Comparison of ENCODE assay signal across 20 cellular contexts in the genomic region with DNA sequence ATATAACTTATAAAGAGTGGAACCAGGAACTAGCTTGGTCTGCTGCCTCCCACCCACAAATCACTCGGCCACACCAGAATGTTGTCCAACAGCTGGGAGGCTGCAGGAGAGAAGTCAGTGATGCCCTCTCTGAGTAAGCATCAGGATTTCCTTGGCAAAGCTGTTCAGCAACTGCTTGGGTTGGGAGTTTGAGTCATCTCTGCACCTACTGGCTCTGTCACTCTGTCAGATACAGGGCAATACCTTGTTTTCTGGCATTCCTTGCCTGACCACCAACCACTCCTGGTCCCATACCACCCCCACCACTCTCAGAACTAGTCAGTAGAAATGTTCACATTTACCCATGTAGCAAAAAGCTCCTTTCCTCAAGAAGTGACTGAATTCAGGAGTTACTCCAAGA. TPM values are rescaled to one million over a fixed set of nuclear protein-coding genes. Genes with fewer than 3 reads are reported as not detected.
DNase-seq lines count a peak whose midpoint lies in the region; ATAC-seq and TF ChIP-seq lines count a peak whose summit lies in the region.
"Had no signal": no experiment of that assay in that cellular context is flagged by ENCODE, and none has a peak within 500 bp of the region (broad histone marks: within the 10 kb centered on the region; RNA-seq: fewer than 3 reads in every experiment).

No MANE protein-coding gene starts in this region.

- H3K9me3 Mint-ChIP-seq in activated CD4-positive, alpha-beta T cell treated with anti-CD3 and anti-CD28 coated beads, Interleukin-2, amount 10 ng/mL, durations not matched to agents 7 days and 5 days: no peaks in the 10 kb centered on the region
- H3K9me3 Mint-ChIP-seq: CD14-positive monocyte, neural crest cell had no signal

- no peak overlapping the region for H3K4me3 Mint-ChIP-seq in activated CD4-positive, alpha-beta T cell treated with anti-CD3 and anti-CD28 coated beads, Interleukin-2, amount 10 ng/mL, durations not matched to agents 7 days and 5 days
- H3K4me3 Mint-ChIP-seq in T-helper 17 cell: no peak overlapping the region
- H3K4me3 Mint-ChIP-seq: CD14-positive monocyte, neural crest cell had no signal

- DNase-seq in activated CD4-positive, alpha-beta T cell treated with anti-CD3 and anti-CD28 coated beads for 48 hours: peak; percentile 59
- no peak for DNase-seq in activated CD4-positive, alpha-beta T cell treated with anti-CD3 and anti-CD28 coated beads, Interleukin-2, amount 10 ng/mL, durations not matched to agents 7 days and 5 days
- DNase-seq in LHCN-M2 (ENCODE audit: low read depth): peak; percentile 89
- DNase-seq in epithelial cell of esophagus (ENCODE audit: low read depth): peak; percentile 88
- peak; percentile 13 to 33 for DNase-seq in stimulated activated CD4-positive, alpha-beta T cell treated with anti-CD3 and anti-CD28 coated beads, Interleukin-2, amount 100 ng/mL, for 48 hours
- DNase-seq in ecto neural progenitor cell (ENCODE audit: low spot score): no peak
- DNase-seq in T-helper 17 cell: no peak
- DNase-seq: 8988T; brain microvascular endothelial cell; DMS79 treated with DMSO at 0.1 percent for 48 hours; effector CD8-positive, alpha-beta T cell; IMR-90; NCI-H1092; NCI-H774; T-helper 1 cell had no signal

- ATAC-seq in GM21576 (IDR thresholded peaks at IDR 0.05; ENCODE audit: unreplicated experiment) (no peak), T-helper 17 cell (no peak)

- CTCF ChIA-PET in activated CD4-positive, alpha-beta T cell treated with anti-CD3 and anti-CD28 coated beads, Interleukin-2, amount 10 ng/mL, durations not matched to agents 7 days and 5 days (lab: Charles Lee): no interaction called here

- no peak overlapping the region for H3K27ac Mint-ChIP-seq in activated CD4-positive, alpha-beta T cell treated with anti-CD3 and anti-CD28 coated beads, Interleukin-2, amount 10 ng/mL, durations not matched to agents 7 days and 5 days
- no peak overlapping the region for H3K27ac Mint-ChIP-seq in T-helper 17 cell
- H3K27ac Mint-ChIP-seq: CD14-positive monocyte had no signal

- peaks cover 7% of the 10 kb centered on the region for H3K4me1 Mint-ChIP-seq in activated CD4-positive, alpha-beta T cell treated with anti-CD3 and anti-CD28 coated beads, Interleukin-2, amount 10 ng/mL, durations not matched to agents 7 days and 5 days
- peaks cover 6% of the 10 kb centered on the region for H3K4me1 Mint-ChIP-seq in T-helper 17 cell
- H3K4me1 Mint-ChIP-seq: CD14-positive monocyte, neural crest cell had no signal

- H3K36me3 Mint-ChIP-seq in activated CD4-positive, alpha-beta T cell treated with anti-CD3 and anti-CD28 coated beads, Interleukin-2, amount 10 ng/mL, durations not matched to agents 7 days and 5 days (ENCODE audit: low read depth): no peaks in the 10 kb centered on the region
- H3K36me3 Mint-ChIP-seq in T-helper 17 cell (ENCODE audit: low read depth): no peaks in the 10 kb centered on the region
- H3K36me3 Mint-ChIP-seq: CD14-positive monocyte had no signal

- no peaks in the 10 kb centered on the region for H3K27me3 Mint-ChIP-seq in activated CD4-positive, alpha-beta T cell treated with anti-CD3 and anti-CD28 coated beads, Interleukin-2, amount 10 ng/mL, durations not matched to agents 7 days and 5 days
- H3K27me3 Mint-ChIP-seq in T-helper 17 cell: no peaks in the 10 kb centered on the region

- no peak for TF ChIP-seq CTCF in epithelial cell of esophagus (IDR thresholded peaks at IDR 0.05; ENCODE audit: insufficient read depth, low read depth, low read length, missing control alignments)

- no peak overlapping the region for H3K4me3 ChIP-seq in epithelial cell of esophagus (ENCODE audit: low read length)
- H3K4me3 ChIP-seq: lung had no signal

- H3K9me3 ChIP-seq in T-helper 17 cell (ENCODE audit: control insufficient read depth, low read length, poor library complexity, severe bottlenecking): no peaks in the 10 kb centered on the region

- POLR2A ChIA-PET in activated CD4-positive, alpha-beta T cell treated with anti-CD3 and anti-CD28 coated beads, Interleukin-2, amount 10 ng/mL, durations not matched to agents 7 days and 5 days (lab: Charles Lee): no interaction called here

RNA-seq across cellular contexts. Expression of gene GCNT4, which starts 36.8 kb away (rescaled TPM):
- total RNA-seq in activated CD4-positive, alpha-beta T cell treated with anti-CD3 and anti-CD28 coated beads, Interleukin-2, amount 10 ng/mL, durations not matched to agents 7 days and 5 days: 1 to 10 TPM; 1.7 to 2.3 TPM
- total RNA-seq in LHCN-M2 (2014; rRNA removed): 0.06 and 0.23 TPM in 2 replicates
- 0.09 TPM for polyA plus RNA-seq in LHCN-M2 (2012)
- total RNA-seq in T-helper 17 cell: 1 to 10 TPM; 4.9 to 5.3 TPM
- total RNA-seq: RPMI7951 had no signal
- polyA plus RNA-seq: CD14-positive monocyte had no signal

Comparison
In these comparisons a context has a peak if more than half of its experiments do, and no peak if none do; other contexts are left out.
1. DNase-seq: peak in activated CD4-positive, alpha-beta T cell treated with anti-CD3 and anti-CD28 coated beads for 48 hours (single experiment), LHCN-M2 (single experiment), epithelial cell of esophagus (single experiment) and stimulated activated CD4-positive, alpha-beta T cell treated with anti-CD3 and anti-CD28 coated beads, Interleukin-2, amount 100 ng/mL, for 48 hours (2 of 2); none in activated CD4-positive, alpha-beta T cell treated with anti-CD3 and anti-CD28 coated beads, Interleukin-2, amount 10 ng/mL, durations not matched to agents 7 days and 5 days (single experiment), ecto neural progenitor cell (single experiment) and T-helper 17 cell (0 of 3).